In the genomic region with DNA sequence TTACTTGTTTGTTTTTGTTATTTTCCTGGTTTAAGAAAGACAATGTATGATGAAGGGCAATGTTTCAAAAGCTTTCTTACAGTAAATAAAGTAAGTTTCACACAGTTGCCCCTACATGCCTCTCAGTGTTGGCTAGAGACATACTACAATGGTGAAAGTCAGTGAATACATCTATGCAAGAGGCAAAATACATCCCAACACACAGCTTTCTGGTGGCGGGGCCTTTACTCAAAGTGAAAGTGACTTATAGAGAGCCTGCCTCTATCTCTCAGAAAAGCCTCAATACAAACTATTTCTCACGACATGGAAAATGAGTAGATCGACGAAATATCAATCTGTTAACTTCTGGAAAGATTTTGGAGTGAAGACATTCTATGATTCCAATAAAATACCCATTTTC, we compare ENCODE assay signal across 21 cellular contexts.
"Had no signal": no experiment of that assay in that cellular context is flagged by ENCODE, and none has a peak within 500 bp of the region (broad histone marks: within the 10 kb centered on the region; RNA-seq: fewer than 3 reads in every experiment).

No MANE protein-coding gene starts in this region.

- H3K36me3 Mint-ChIP-seq: activated CD4-positive, alpha-beta memory T cell treated with anti-CD3 and anti-CD28 coated beads for 36 hours; activated naive CD8-positive, alpha-beta T cell treated with anti-CD3 and anti-CD28 coated beads, Interleukin-2, amount 10 ng/mL, durations not matched to agents 7 days and 5 days; stimulated activated effector memory CD8-positive, alpha-beta T cell treated with anti-CD3 and anti-CD28 coated beads, Interleukin-12 subunit alpha, Interleukin-12 subunit beta, amount 100 ng/mL, for 72 hours had no signal

- H3K9me3 Mint-ChIP-seq: activated B cell treated with CpG ODN at 0.5 μM for 24 hours; activated CD4-positive, alpha-beta memory T cell treated with anti-CD3 and anti-CD28 coated beads for 36 hours; activated naive CD8-positive, alpha-beta T cell treated with anti-CD3 and anti-CD28 coated beads, Interleukin-2, amount 10 ng/mL, durations not matched to agents 7 days and 5 days; endodermal cell; stimulated activated effector memory CD8-positive, alpha-beta T cell treated with anti-CD3 and anti-CD28 coated beads, Interleukin-12 subunit alpha, Interleukin-12 subunit beta, amount 100 ng/mL, for 72 hours had no signal

- H3K4me1 ChIP-seq: heart left ventricle, lower lobe of right lung, tibial artery had no signal

- ATAC-seq: heart left ventricle; lower lobe of right lung; mucosa of descending colon; sciatic nerve; stimulated activated effector memory CD8-positive, alpha-beta T cell treated with anti-CD3 and anti-CD28 coated beads, Interleukin-12 subunit alpha, Interleukin-12 subunit beta, amount 100 ng/mL, for 72 hours; stimulated activated naive CD8-positive, alpha-beta T cell treated with anti-CD3 and anti-CD28 coated beads, Interleukin-15, amount 100 ng/mL, for 72 hours had no signal

- DNase-seq: activated B cell treated with CpG ODN at 0.5 μM for 24 hours; activated CD4-positive, alpha-beta memory T cell treated with anti-CD3 and anti-CD28 coated beads for 36 hours; activated CD4-positive, alpha-beta T cell treated with anti-CD3 and anti-CD28 coated beads for 4 hours; activated naive CD4-positive, alpha-beta T cell treated with anti-CD3 and anti-CD28 coated beads for 36 hours; activated naive CD8-positive, alpha-beta T cell treated with anti-CD3 and anti-CD28 coated beads, Interleukin-2, amount 10 ng/mL, durations not matched to agents 7 days and 5 days; activated T-cell treated with anti-CD3 and anti-CD28 coated beads, Interleukin-2, amount 50 U/mL, for 48 hours; amniotic stem cell; endodermal cell; heart left ventricle; kidney; lower lobe of right lung; mesendoderm; mucosa of descending colon; small intestine; stimulated activated CD4-positive, alpha-beta T cell treated with anti-CD3 and anti-CD28 coated beads, Interleukin-2, amount 100 ng/mL, for 24 hours; stimulated activated naive CD8-positive, alpha-beta T cell treated with anti-CD3 and anti-CD28 coated beads, Interleukin-15, amount 100 ng/mL, for 72 hours; tibial artery had no signal

- H3K36me3 ChIP-seq: heart left ventricle, lower lobe of right lung, tibial artery had no signal

- H3K4me1 Mint-ChIP-seq: activated B cell treated with CpG ODN at 0.5 μM for 24 hours; activated naive CD8-positive, alpha-beta T cell treated with anti-CD3 and anti-CD28 coated beads, Interleukin-2, amount 10 ng/mL, durations not matched to agents 7 days and 5 days; stimulated activated effector memory CD8-positive, alpha-beta T cell treated with anti-CD3 and anti-CD28 coated beads, Interleukin-12 subunit alpha, Interleukin-12 subunit beta, amount 100 ng/mL, for 72 hours; stimulated activated naive CD8-positive, alpha-beta T cell treated with anti-CD3 and anti-CD28 coated beads, Interleukin-15, amount 100 ng/mL, for 72 hours had no signal

- H3K4me3 ChIP-seq: coronary artery, heart left ventricle, lower lobe of right lung, mucosa of descending colon, tibial artery had no signal

- H3K9me3 ChIP-seq: lower lobe of right lung, mucosa of descending colon, tibial artery had no signal

- H3K4me3 Mint-ChIP-seq: activated B cell treated with CpG ODN at 0.5 μM for 24 hours; activated CD4-positive, alpha-beta memory T cell treated with anti-CD3 and anti-CD28 coated beads for 36 hours; activated naive CD4-positive, alpha-beta T cell treated with anti-CD3 and anti-CD28 coated beads for 36 hours; activated naive CD8-positive, alpha-beta T cell treated with anti-CD3 and anti-CD28 coated beads, Interleukin-2, amount 10 ng/mL, durations not matched to agents 7 days and 5 days; endodermal cell; stimulated activated effector memory CD8-positive, alpha-beta T cell treated with anti-CD3 and anti-CD28 coated beads, Interleukin-12 subunit alpha, Interleukin-12 subunit beta, amount 100 ng/mL, for 72 hours; stimulated activated naive CD8-positive, alpha-beta T cell treated with anti-CD3 and anti-CD28 coated beads, Interleukin-15, amount 100 ng/mL, for 72 hours had no signal

- H3K27ac Mint-ChIP-seq: activated B cell treated with CpG ODN at 0.5 μM for 24 hours; activated CD4-positive, alpha-beta memory T cell treated with anti-CD3 and anti-CD28 coated beads for 36 hours; activated naive CD4-positive, alpha-beta T cell treated with anti-CD3 and anti-CD28 coated beads for 36 hours; activated naive CD8-positive, alpha-beta T cell treated with anti-CD3 and anti-CD28 coated beads, Interleukin-2, amount 10 ng/mL, durations not matched to agents 7 days and 5 days; endodermal cell; stimulated activated effector memory CD8-positive, alpha-beta T cell treated with anti-CD3 and anti-CD28 coated beads, Interleukin-12 subunit alpha, Interleukin-12 subunit beta, amount 100 ng/mL, for 72 hours; stimulated activated naive CD8-positive, alpha-beta T cell treated with anti-CD3 and anti-CD28 coated beads, Interleukin-15, amount 100 ng/mL, for 72 hours had no signal

- H3K27ac ChIP-seq: coronary artery, epithelial cell of prostate, heart left ventricle, lower lobe of right lung, tibial artery had no signal
